Comparison of ENCODE assay signal across 1 cellular context in genomic region chr7:50687575-50688261, GRCh38.
TF ChIP-seq lines count a peak whose summit lies in the region.

No MANE protein-coding gene starts in this region.

TF ChIP-seq in IMR-90, 13 proteins besides CTCF, POLR2A, EP300 and RAD21 (continued from another document):
- no peak for TF ChIP-seq MAZ (IDR thresholded peaks at IDR 0.05; ENCODE audit: borderline replicate concordance, low read depth, low read length)
- TF ChIP-seq FOS (IDR thresholded peaks at IDR 0.05; ENCODE audit: low read depth, low read length), result no peak
- TF ChIP-seq RCOR1 (IDR thresholded peaks at IDR 0.05; ENCODE audit: insufficient replicate concordance, low read length), result no peak
- no peak for TF ChIP-seq RFX5 (IDR thresholded peaks at IDR 0.05; ENCODE audit: low read depth, low read length)
- no peak for TF ChIP-seq MXI1 (IDR thresholded peaks at IDR 0.05; ENCODE audit: borderline replicate concordance, low read depth, low read length)
